Comparison of ENCODE assay signal across 8 cellular contexts in genomic region chr14:23299986-23300686, GRCh38. TPM values are rescaled to one million over a fixed set of nuclear protein-coding genes. Genes with fewer than 3 reads are reported as not detected.
DNase-seq lines count a peak whose midpoint lies in the region; ATAC-seq and TF ChIP-seq lines count a peak whose summit lies in the region.

No MANE protein-coding gene starts in this region.

- H3K4me3 ChIP-seq in lower leg skin (ENCODE audit: low read depth, poor library complexity, severe bottlenecking) (peak overlapping the region; percentile 33), tibial artery (peak overlapping the region; percentile 71 to 85)

- H3K27ac Mint-ChIP-seq in activated T-cell treated with anti-CD3 and anti-CD28 coated beads, Interleukin-2, amount 50 U/mL, for 24 hours: peak overlapping the region; percentile 97

- H3K9me3 Mint-ChIP-seq in activated T-cell treated with anti-CD3 and anti-CD28 coated beads, Interleukin-2, amount 50 U/mL, for 24 hours: no peaks in the 10 kb centered on the region

- peak overlapping the region; percentile 87 for H3K4me3 Mint-ChIP-seq in activated T-cell treated with anti-CD3 and anti-CD28 coated beads, Interleukin-2, amount 50 U/mL, for 24 hours

- H3K27me3 ChIP-seq in tibial artery: no peaks in the 10 kb centered on the region

- no peak for DNase-seq in activated T-cell treated with anti-CD3 and anti-CD28 coated beads, Interleukin-2, amount 50 U/mL, for 24 hours
- no peak for DNase-seq in activated T-cell treated with anti-CD3 and anti-CD28 coated beads, Interleukin-2, amount 50 U/mL, for 48 hours
- no peak for DNase-seq in lower leg skin (ENCODE audit: low spot score in 2 of 2)
- no peak for DNase-seq in tibial artery
- DNase-seq in COR-L47 (lab: John Stamatoyannopoulos, UW): no peak
- DNase-seq in activated CD8-positive, alpha-beta memory T cell treated with anti-CD3 and anti-CD28 coated beads for 24 hours: no peak

- ATAC-seq in activated CD4-positive, CD25-positive, alpha-beta regulatory T cell treated with anti-CD3 and anti-CD28 coated beads, Interleukin-2, amount 50 U/mL, for 24 hours: no peak

- H3K36me3 Mint-ChIP-seq in activated T-cell treated with anti-CD3 and anti-CD28 coated beads, Interleukin-2, amount 50 U/mL, for 24 hours (ENCODE audit: low read depth): peaks cover 53% of the 10 kb centered on the region

- 45 to 53% methylated on average over 10 of the region's 10 CpGs for WGBS in lower leg skin, 2 donors

- H3K9me3 ChIP-seq in tibial artery: no peaks in the 10 kb centered on the region

- intact Hi-C loops in lower leg skin (cut with DNase I; ENCODE audit: low total_unique reads) (no loop called here), tibial artery (cut with DNase I; ENCODE audit: low total_unique reads) (loop anchor here (10.0 kb wide), 1 partner anchor 115 kb away; the partner anchor contains the start of gene SLC7A8)

- peaks cover 32% of the 10 kb centered on the region for H3K4me1 Mint-ChIP-seq in activated T-cell treated with anti-CD3 and anti-CD28 coated beads, Interleukin-2, amount 50 U/mL, for 24 hours (ENCODE audit: low read depth)

- H3K27ac ChIP-seq in angular gyrus (ENCODE audit: low read depth, low read length): peak overlapping the region; percentile 98
- H3K27ac ChIP-seq in tibial artery: peak overlapping the region; percentile 94 to 99

- H3K4me1 ChIP-seq in tibial artery: peaks cover 0 to 29% (median 14%) of the 10 kb centered on the region in 4 donors

- TF ChIP-seq POLR2A in lower leg skin (IDR thresholded peaks at IDR 0.05): no peak

- H3K27me3 Mint-ChIP-seq in activated T-cell treated with anti-CD3 and anti-CD28 coated beads, Interleukin-2, amount 50 U/mL, for 24 hours: no peaks in the 10 kb centered on the region

- peaks cover 0 to 9% (median 0%) of the 10 kb centered on the region in 3 donors for H3K36me3 ChIP-seq in tibial artery

- TF ChIP-seq CTCF in lower leg skin (IDR thresholded peaks at IDR 0.05): no peak
- no peak for TF ChIP-seq CTCF in tibial artery (IDR thresholded peaks at IDR 0.05)

RNA-seq across cellular contexts. Expression of gene PPP1R3E, which starts 2.5 kb away (rescaled TPM):
- total RNA-seq in lower leg skin: 10 to 100 TPM in 1 of 4 donors, 1 to 10 TPM in 3; 7.9 to 14.4 (median 8.6) TPM

RNA-seq across cellular contexts. Expression of gene BCL2L2, which starts 6.5 kb away (rescaled TPM):
- 10 to 100 TPM; 41.5 to 72.2 (median 68.3) TPM for total RNA-seq in lower leg skin

RNA-seq across cellular contexts. Expression of gene HOMEZ, which starts 14.2 kb away (rescaled TPM):
- total RNA-seq in lower leg skin: 1 to 10 TPM; 5.3 to 9.7 (median 8.5) TPM

RNA-seq across cellular contexts. Expression of gene PABPN1, which starts 21.1 kb away (rescaled TPM):
- total RNA-seq in lower leg skin: 10 to 100 TPM; 25.5 to 65.8 (median 39.9) TPM

RNA-seq across cellular contexts. Expression of gene SLC22A17, which starts 52.6 kb away (rescaled TPM):
- total RNA-seq in lower leg skin: 10 to 100 TPM; 16.1 to 33.0 (median 17.9) TPM
